1 cellular context compared by ENCODE assay signal in genomic region chr11:45646275-45646970, GRCh38.
TF ChIP-seq lines count a peak whose summit lies in the region.

No MANE protein-coding gene starts in this region.

TF ChIP-seq in K562, 482 proteins besides CTCF, POLR2A, EP300 and RAD21 (continued from another document):
- TF ChIP-seq ATF4 (CRISPR knock-in tag; IDR thresholded peaks at IDR 0.05) (no peak), HCFC1 (IDR thresholded peaks at IDR 0.05; ENCODE audit: low read depth, low read length) (peak; percentile 91), MXI1 (IDR thresholded peaks at IDR 0.05; ENCODE audit: low read depth, low read length) (no peak), CBX3 (IDR thresholded peaks at IDR 0.05; ENCODE audit: borderline replicate concordance in 1 of 2, low read length in 2 of 2) (no peak), GATAD2B (IDR thresholded peaks at IDR 0.05; ENCODE audit: borderline replicate concordance) (no peak), PML (IDR thresholded peaks at IDR 0.05; ENCODE audit: low read length) (no peak), USF2 (CRISPR knock-in tag; IDR thresholded peaks at IDR 0.05) (peak; percentile 97), IRF2 (CRISPR knock-in tag; IDR thresholded peaks at IDR 0.05) (no peak), FOXA1 (IDR thresholded peaks at IDR 0.05; ENCODE audit: borderline replicate concordance) (no peak), SNIP1 (IDR thresholded peaks at IDR 0.05; ENCODE audit: low read depth) (no peak), ZNF3 (CRISPR knock-in tag; IDR thresholded peaks at IDR 0.05) (no peak), MED1 (CRISPR knock-in tag; IDR thresholded peaks at IDR 0.05; ENCODE audit: borderline replicate concordance) (no peak), ZNF146 (CRISPR knock-in tag; IDR thresholded peaks at IDR 0.05; ENCODE audit: unreplicated experiment) (no peak), POLR2B (IDR thresholded peaks at IDR 0.05; ENCODE audit: low read depth, partially characterized antibody) (no peak), TCF3 (CRISPR knock-in tag; IDR thresholded peaks at IDR 0.05) (no peak), HLTF (IDR thresholded peaks at IDR 0.05) (no peak), CXXC5 (CRISPR knock-in tag; IDR thresholded peaks at IDR 0.05) (no peak), MYC (IDR thresholded peaks at IDR 0.05; ENCODE audit: low read depth, low read length) (no peak), MYC (CRISPR knock-in tag; IDR thresholded peaks at IDR 0.05; ENCODE audit: borderline replicate concordance, low read depth) (no peak), GATA2 (CRISPR knock-in tag; IDR thresholded peaks at IDR 0.05) (no peak), CHD2 (IDR thresholded peaks at IDR 0.05; ENCODE audit: low read depth, low read length) (peak; percentile 35; the same call in 1 of the 2 replicates), RBM25 (IDR thresholded peaks at IDR 0.05; ENCODE audit: low read depth, low read length, severe bottlenecking) (peak; percentile 87), SAP30 (IDR thresholded peaks at IDR 0.05; ENCODE audit: borderline replicate concordance, insufficient read depth, low read depth, low read length, poor library complexity, severe bottlenecking) (no peak), FOS (IDR thresholded peaks at IDR 0.05; ENCODE audit: extremely low read depth, insufficient read length) (peak; percentile 74), E2F3 (CRISPR knock-in tag; IDR thresholded peaks at IDR 0.05) (no peak), MBD2 (IDR thresholded peaks at IDR 0.05; ENCODE audit: borderline replicate concordance, low read depth) (peak; percentile 39; the same call in 1 of the 2 replicates), STAT5B (CRISPR knock-in tag; IDR thresholded peaks at IDR 0.05) (no peak), PHB (CRISPR knock-in tag; IDR thresholded peaks at IDR 0.05) (no peak), ZNF551 (CRISPR knock-in tag; IDR thresholded peaks at IDR 0.05) (no peak), ZNF143 (CRISPR knock-in tag; IDR thresholded peaks at IDR 0.05) (peak; percentile 84), UBTF (IDR thresholded peaks at IDR 0.05; ENCODE audit: borderline replicate concordance in 1 of 2, low read depth in 2 of 2, low read length in 2 of 2) (no peak), SRSF7 (optimal IDR thresholded peaks at IDR 0.05; ENCODE audit: low read depth, low read length) (no peak), SRSF9 (IDR thresholded peaks at IDR 0.05; ENCODE audit: borderline replicate concordance, low read depth, low read length) (no peak), YY1 (IDR thresholded peaks at IDR 0.05; ENCODE audit: borderline replicate concordance in 1 of 3, control insufficient read depth in 1 of 3, extremely low read depth in 1 of 3, insufficient read depth in 3 of 3, insufficient read length in 1 of 3, insufficient replicate concordance in 2 of 3, low read depth in 1 of 3, low read length in 2 of 3) (peak; percentile 54 to 92 (median 79)), BHLHE40 (IDR thresholded peaks at IDR 0.05; ENCODE audit: low read length) (no peak), SIX5 (IDR thresholded peaks at IDR 0.05; ENCODE audit: borderline replicate concordance in 1 of 2, insufficient read depth in 1 of 2, low read depth in 1 of 2, low read length in 2 of 2) (peak; percentile 73 to 81), HMGXB4 (CRISPR knock-in tag; IDR thresholded peaks at IDR 0.05) (no peak), PHF8 (IDR thresholded peaks at IDR 0.05; ENCODE audit: borderline replicate concordance, low read length) (no peak), LARP7 (IDR thresholded peaks at IDR 0.05) (no peak), ZC3H11A (IDR thresholded peaks at IDR 0.05; ENCODE audit: low read depth, low read length) (no peak), RERE (CRISPR knock-in tag; IDR thresholded peaks at IDR 0.05; ENCODE audit: borderline replicate concordance) (no peak), ARID3A (IDR thresholded peaks at IDR 0.05; ENCODE audit: borderline replicate concordance, low read depth, low read length) (no peak), NFYB (IDR thresholded peaks at IDR 0.05; ENCODE audit: extremely low read depth, insufficient read length) (peak; percentile 97), CBFA2T2 (conservative IDR thresholded peaks at IDR 0.05) (peak; percentile 53; the same call in 1 of the 2 replicates), ARID1B (IDR thresholded peaks at IDR 0.05) (no peak), ZNF75A (CRISPR knock-in tag; IDR thresholded peaks at IDR 0.05) (no peak)
TF ChIP-seq in K562: peak in this region for 13.
